Comparison of ENCODE assay signal across 8 cellular contexts in the genomic region with DNA sequence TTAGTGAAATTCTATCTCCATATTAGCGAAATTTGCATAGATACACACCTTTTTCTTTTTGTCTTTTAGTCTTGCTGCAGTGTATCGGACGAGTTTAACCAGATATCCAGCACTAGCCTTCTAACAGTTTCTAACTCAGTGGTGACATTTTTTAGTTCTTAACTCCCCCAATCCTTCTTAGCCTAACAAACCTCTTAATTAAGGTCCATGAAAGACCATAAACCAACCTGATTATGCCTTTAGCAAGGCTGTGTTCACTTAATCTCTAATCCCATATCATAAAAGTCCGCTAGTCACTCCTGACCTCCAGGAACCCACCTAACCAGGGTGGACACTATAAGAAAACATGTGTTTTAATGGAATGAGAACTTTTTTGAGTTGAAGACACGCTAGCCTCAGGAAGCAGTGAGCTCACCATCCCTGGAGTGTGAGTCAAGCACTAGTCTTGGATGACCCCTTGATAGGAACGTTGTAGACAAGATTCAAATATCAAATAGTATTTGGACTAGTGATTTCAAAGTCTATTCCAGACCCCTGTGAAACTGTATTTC. TPM values are rescaled to one million over a fixed set of nuclear protein-coding genes. Genes with fewer than 3 reads are reported as not detected.
A peak's percentile ranks its signal among the peaks of the same experiment; 100 is the strongest.
DNase-seq lines count a peak whose midpoint lies in the region; ATAC-seq and TF ChIP-seq lines count a peak whose summit lies in the region.

No MANE protein-coding gene starts in this region.

- intact Hi-C loops in activated B cell treated with CpG ODN at 0.5 μM for 24 hours (cut with micrococcal nuclease) (loop anchor here (5.0 kb wide), 2 partner anchors 889 to 1636 kb away; no protein-coding TSS in a partner anchor), right cardiac atrium (cut with DNase I) (loop anchor here in 1 of 4 donors (10.0 kb wide), 1 partner anchor 58 kb away; the partner anchor contains the start of gene APOLD1)

- H3K27me3 ChIP-seq in right cardiac atrium (ENCODE audit: control insufficient read depth, insufficient read depth), result no peaks in the 10 kb centered on the region
- H3K27me3 ChIP-seq in skeletal muscle tissue (ENCODE audit: control insufficient read depth in 3 of 3, insufficient read depth in 3 of 3, low read length in 3 of 3), result no peaks in the 10 kb centered on the region

- WGBS in right cardiac atrium, result 20% methylated on average over 6 of the region's 6 CpGs

- H3K4me1 Mint-ChIP-seq in HFFc6 (ENCODE audit: low read depth) (peaks cover 52% of the 10 kb centered on the region), activated B cell treated with CpG ODN at 0.5 μM for 24 hours (peaks cover 33% of the 10 kb centered on the region)

- peak overlapping the region; percentile 52 for H3K4me3 ChIP-seq in right cardiac atrium (ENCODE audit: low read length)
- H3K4me3 ChIP-seq in skeletal muscle tissue (ENCODE audit: low read length in 3 of 3), result peak overlapping the region in 1 of 3 donors; percentile 79

- no peaks in the 10 kb centered on the region for H3K36me3 ChIP-seq in skeletal muscle tissue (ENCODE audit: control insufficient read depth in 3 of 3, insufficient read depth in 3 of 3, low read length in 3 of 3)

- peaks cover 37% of the 10 kb centered on the region for H3K36me3 Mint-ChIP-seq in HFFc6 (ENCODE audit: low read depth)
- H3K36me3 Mint-ChIP-seq in activated B cell treated with CpG ODN at 0.5 μM for 24 hours (ENCODE audit: low read depth), result peaks cover 25% of the 10 kb centered on the region

- peaks cover 13% of the 10 kb centered on the region for H3K27me3 Mint-ChIP-seq in HFFc6 (ENCODE audit: insufficient read depth)
- H3K27me3 Mint-ChIP-seq in activated B cell treated with CpG ODN at 0.5 μM for 24 hours, result no peaks in the 10 kb centered on the region

- H3K27ac ChIP-seq in C4-2B (peak overlapping the region; percentile 34; the same call in 1 of the 2 replicates), right cardiac atrium (ENCODE audit: low read length) (no peak overlapping the region), skeletal muscle tissue (ENCODE audit: low read depth, low read length) (peak overlapping the region; percentile 86)

- peak overlapping the region; percentile 76 to 88 (median 85) for H3K9ac ChIP-seq in skeletal muscle tissue (ENCODE audit: low read depth in 1 of 3, low read length in 3 of 3)

- H3K9me3 Mint-ChIP-seq in HFFc6 (no peaks in the 10 kb centered on the region; the same call in 1 of the 2 replicates), activated B cell treated with CpG ODN at 0.5 μM for 24 hours (no peaks in the 10 kb centered on the region)

- H3K4me3 Mint-ChIP-seq in HFFc6 (peak overlapping the region; percentile 91), activated B cell treated with CpG ODN at 0.5 μM for 24 hours (peak overlapping the region; percentile 97)

- CTCF ChIA-PET in activated B cell treated with CpG ODN at 0.5 μM for 24 hours (lab: Charles Lee), result interaction anchor here (0.8 to 3.5 kb wide), 2 partner anchors 10 to 12 kb away, joined by 3 to 40 read pairs; no protein-coding TSS in a partner anchor

- POLR2A ChIA-PET in activated B cell treated with CpG ODN at 0.5 μM for 24 hours (lab: Charles Lee), result interaction anchor here (1.6 to 15.4 kb wide), 5 partner anchors 10 to 369 kb away, joined by 8 to 389 read pairs (median 70); partner anchors contain the start of genes BORCS5, CDKN1B and CREBL2

- H3K4me1 ChIP-seq in right cardiac atrium (ENCODE audit: control insufficient read depth, insufficient read depth, low read length) (peaks cover 2% of the 10 kb centered on the region), skeletal muscle tissue (ENCODE audit: control insufficient read depth in 3 of 3, insufficient read depth in 3 of 3, low read length in 3 of 3) (peaks cover 6 to 19% (median 14%) of the 10 kb centered on the region in 3 donors)

- peak; percentile 85 for DNase-seq in HFFc6
- no peak for DNase-seq in activated B cell treated with CpG ODN at 0.5 μM for 24 hours
- no peak for DNase-seq in right cardiac atrium
- no peak for DNase-seq in cerebellum (ENCODE audit: low spot score)
- no peak for DNase-seq in omental fat pad (ENCODE audit: low spot score)

- H3K27ac Mint-ChIP-seq in HFFc6 (peak overlapping the region; percentile 96), activated B cell treated with CpG ODN at 0.5 μM for 24 hours (peak overlapping the region; percentile 97)

- no peaks in the 10 kb centered on the region for H3K9me3 ChIP-seq in right cardiac atrium (ENCODE audit: control insufficient read depth, low read length)
- H3K9me3 ChIP-seq in skeletal muscle tissue (ENCODE audit: control insufficient read depth in 3 of 3, low read length in 3 of 3), result no peaks in the 10 kb centered on the region

- ATAC-seq in activated B cell treated with CpG ODN at 0.5 μM for 24 hours (ENCODE audit: low read depth) (no peak), right cardiac atrium (no peak), GM21723 (IDR thresholded peaks at IDR 0.05; ENCODE audit: unreplicated experiment) (no peak), omental fat pad (ENCODE audit: low FRiP score) (no peak)

- TF ChIP-seq CTCF in C4-2B (conservative IDR thresholded peaks at IDR 0.05) (no peak), HFFc6 (IDR thresholded peaks at IDR 0.05) (no peak), activated B cell treated with CpG ODN at 0.5 μM for 24 hours (IDR thresholded peaks at IDR 0.05) (no peak), omental fat pad (IDR thresholded peaks at IDR 0.05) (no peak)

RNA-seq across cellular contexts. Expression of gene CDKN1B, which starts 9.4 kb away (rescaled TPM):
- 10 to 100 TPM; 22.9 to 31.4 (median 29.7) TPM for total RNA-seq in HFFc6 (2021; fragmentation: NEBNext Ultra II Directional; extraction: Animal tissue kit (Norgen Biotek cat#: 25700))
- total RNA-seq in activated B cell treated with CpG ODN at 0.5 μM for 24 hours (56.6 and 59.0 TPM in 2 replicates), right cardiac atrium (10 to 100 TPM; 28.9 to 48.0 (median 46.5) TPM), skeletal muscle tissue (62.1 TPM), cerebellum (64.6 TPM), omental fat pad (10 to 100 TPM; 18.4 to 86.2 (median 26.5) TPM)
- polyA plus RNA-seq in right cardiac atrium, result 35.2 TPM

RNA-seq across cellular contexts. Expression of gene GPR19, which starts 30.6 kb away (rescaled TPM):
- total RNA-seq in HFFc6 (2021; fragmentation: NEBNext Ultra II Directional; extraction: Animal tissue kit (Norgen Biotek cat#: 25700)), result under 1 TPM in 3 of 6 experiments, not detected in 3; 0.15 to 0.31 (median 0.26) TPM
- 0.39 TPM in 1 of 2 replicates, not detected in the other for total RNA-seq in activated B cell treated with CpG ODN at 0.5 μM for 24 hours
- under 1 TPM in 1 of 4 donors, not detected in 3; 0.17 TPM for total RNA-seq in right cardiac atrium
- polyA plus RNA-seq in right cardiac atrium, result 0.05 TPM
- total RNA-seq in skeletal muscle tissue, result 0.52 TPM
- total RNA-seq in cerebellum, result 23.0 TPM
- total RNA-seq in omental fat pad, result 1 to 10 TPM in 2 of 4 donors, under 1 TPM in 1, not detected in 1; 0.38 to 1.3 (median 1.2) TPM

RNA-seq across cellular contexts. Expression of gene APOLD1, which starts 58.8 kb away (rescaled TPM):
- 1 to 10 TPM; 5.0 to 8.6 (median 6.6) TPM for total RNA-seq in HFFc6 (2021; fragmentation: NEBNext Ultra II Directional; extraction: Animal tissue kit (Norgen Biotek cat#: 25700))
- total RNA-seq in activated B cell treated with CpG ODN at 0.5 μM for 24 hours, result 0.75 and 0.81 TPM in 2 replicates
- total RNA-seq in right cardiac atrium, result 10 to 100 TPM; 15.0 to 43.0 (median 16.6) TPM
- 20.9 TPM for polyA plus RNA-seq in right cardiac atrium
- total RNA-seq in skeletal muscle tissue, result 9.9 TPM
- total RNA-seq in cerebellum, result 30.2 TPM
- total RNA-seq in omental fat pad, result 100 to 1,000 TPM in 3 of 4 donors, 10 to 100 TPM in 1; 96.4 to 336 (median 119) TPM

Comparison
In these comparisons a context has a peak if more than half of its experiments do, and no peak if none do; other contexts are left out.
1. RNA of gene GPR19, which starts 30.6 kb away (total RNA-seq): 23.0 TPM in cerebellum (single experiment); 0.38 to 1.3 TPM in omental fat pad, 0.52 TPM in skeletal muscle tissue (single experiment), 0.15 to 0.31 TPM in HFFc6, 0.39 TPM in activated B cell treated with CpG ODN at 0.5 μM for 24 hours and 0.17 TPM in right cardiac atrium; every median in the first group is over 10 times any median in the second.